Comparison of ENCODE assay signal across 22 cellular contexts in the genomic region with DNA sequence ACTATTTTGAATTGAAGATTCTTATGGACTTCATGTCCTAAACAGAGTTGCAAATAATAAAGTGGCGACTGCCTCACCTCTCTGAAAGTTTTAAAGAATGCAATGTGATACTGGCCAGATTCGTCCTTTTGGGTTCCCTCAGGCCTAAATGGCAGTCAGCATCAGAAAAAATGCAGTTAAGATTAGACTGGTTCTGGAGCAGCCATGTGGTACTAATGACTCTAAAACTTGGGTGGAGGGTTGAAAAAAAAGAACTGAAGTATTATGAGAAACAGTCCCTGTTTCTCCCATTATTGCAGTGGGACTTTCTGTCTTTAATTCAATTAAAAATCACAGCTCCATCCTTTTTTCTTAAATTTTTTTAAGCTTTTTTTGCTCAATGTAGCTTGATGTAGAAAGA. TPM values are rescaled to one million over a fixed set of nuclear protein-coding genes. Genes with fewer than 3 reads are reported as not detected.
A peak's percentile ranks its signal among the peaks of the same experiment; 100 is the strongest.
DNase-seq lines count a peak whose midpoint lies in the region; ATAC-seq and TF ChIP-seq lines count a peak whose summit lies in the region.
"Had no signal": no experiment of that assay in that cellular context is flagged by ENCODE, and none has a peak within 500 bp of the region (broad histone marks: within the 10 kb centered on the region; RNA-seq: fewer than 3 reads in every experiment).

No MANE protein-coding gene starts in this region.

- H3K4me3 Mint-ChIP-seq in endothelial cell (ENCODE audit: unreplicated experiment): no peak overlapping the region
- H3K4me3 Mint-ChIP-seq: CD8-positive, alpha-beta T cell; H9 had no signal

- no peak for TF ChIP-seq POLR2A in breast epithelium (IDR thresholded peaks at IDR 0.05)

- CTCF ChIA-PET in mammary epithelial cell (lab: Charles Lee; ENCODE audit: low non-redundant PET): no interaction called here

- WGBS in mammary epithelial cell (ENCODE audit: low coverage, missing lambda C conversion rate): 47% methylated on average over 2 of the region's 2 CpGs

- no peaks in the 10 kb centered on the region for H3K9me3 ChIP-seq in breast epithelium
- no peaks in the 10 kb centered on the region for H3K9me3 ChIP-seq in mammary epithelial cell (replicated peaks; ENCODE audit: insufficient read depth, low read length)
- H3K9me3 ChIP-seq: Peyer's patch had no signal

- ATAC-seq in SK-N-SH treated with all-trans-retinoic acid at 6 μM for 48 hours: no peak
- ATAC-seq in GM21737 (IDR thresholded peaks at IDR 0.05; ENCODE audit: unreplicated experiment): no peak
- ATAC-seq: CD8-positive, alpha-beta T cell had no signal

- no peak for DNase-seq in breast epithelium (ENCODE audit: low spot score in 2 of 2)
- DNase-seq in mammary epithelial cell: no peak
- no peak for DNase-seq in endothelial cell (ENCODE audit: low spot score)
- peak; percentile 58 for DNase-seq in renal cortical epithelial cell (ENCODE audit: low read depth)
- DNase-seq in stimulated activated CD8-positive, alpha-beta memory T cell treated with anti-CD3 and anti-CD28 coated beads, Interleukin-4, amount 100 ng/mL, for 48 hours: no peak
- DNase-seq in activated T-cell treated with anti-CD3 and anti-CD28 coated beads for 4 hours: no peak
- DNase-seq: 8988T; AML-193; C1 segment of cervical spinal cord; CD8-positive, alpha-beta T cell; H9; HFFc6; KG1; NCI-H1092; NCI-H1436 treated with DMSO at 0.1 percent for 48 hours; NCI-H1930; NCI-H345; NCI-H524 treated with DMSO at 0.1 percent for 48 hours; NCI-H82; Peyer's patch had no signal

- H3K79me2 ChIP-seq in mammary epithelial cell (ENCODE audit: insufficient read depth, low read length): peaks cover 95% of the 10 kb centered on the region

- no peaks in the 10 kb centered on the region for H3K36me3 ChIP-seq in breast epithelium
- peaks cover 2% of the 10 kb centered on the region for H3K36me3 ChIP-seq in mammary epithelial cell (ENCODE audit: insufficient read depth, low read length)
- H3K36me3 ChIP-seq: Peyer's patch had no signal

- H2AFZ ChIP-seq in mammary epithelial cell (ENCODE audit: low read depth, low read length): no peak overlapping the region

- BruUV-seq in mammary epithelial cell (replicated peaks; lab: Mats Ljungman, UMichigan): no TSS peak

- peak overlapping the region; percentile 8 to 23 for H3K27ac ChIP-seq in breast epithelium
- H3K27ac ChIP-seq in mammary epithelial cell (ENCODE audit: insufficient read depth, low read depth, low read length): no peak overlapping the region
- H3K27ac ChIP-seq: Peyer's patch had no signal

- dilution Hi-C loops in mammary epithelial cell (cut with HindIII; ENCODE audit: low sequenced_read_pairs): no loop called here

- H3K36me3 Mint-ChIP-seq in endothelial cell (ENCODE audit: low read depth, unreplicated experiment): peaks cover 5% of the 10 kb centered on the region
- H3K36me3 Mint-ChIP-seq: CD8-positive, alpha-beta T cell had no signal

- H3K4me3 ChIP-seq in breast epithelium (no peak overlapping the region), mammary epithelial cell (replicated peaks in 1 of 3; ENCODE audit: insufficient read depth in 1 of 3, low read depth in 2 of 3, low read length in 3 of 3) (no peak overlapping the region)
- H3K4me3 ChIP-seq: Peyer's patch had no signal

- H3K27me3 ChIP-seq in breast epithelium: no peaks in the 10 kb centered on the region
- H3K27me3 ChIP-seq in mammary epithelial cell (ENCODE audit: insufficient read depth, low read length): no peaks in the 10 kb centered on the region
- H3K27me3 ChIP-seq: Peyer's patch had no signal

- H3K27me3 Mint-ChIP-seq in endothelial cell (ENCODE audit: unreplicated experiment): peaks cover 7% of the 10 kb centered on the region

- TF ChIP-seq CTCF in breast epithelium (IDR thresholded peaks at IDR 0.05) (no peak), mammary epithelial cell (conservative IDR thresholded peaks at IDR 0.05 in 1 of 2, IDR thresholded peaks at IDR 0.05 in 1 of 2; ENCODE audit: extremely low read depth in 1 of 2, insufficient read depth in 1 of 2, low read depth in 1 of 2, low read length in 2 of 2) (no peak), endothelial cell (IDR thresholded peaks at IDR 0.05; ENCODE audit: unreplicated experiment) (no peak)

- no peaks in the 10 kb centered on the region for H4K20me1 ChIP-seq in mammary epithelial cell (ENCODE audit: insufficient read depth, low read length)

- H3K27ac Mint-ChIP-seq in endothelial cell (ENCODE audit: unreplicated experiment): peak overlapping the region; percentile 84
- H3K27ac Mint-ChIP-seq: CD8-positive, alpha-beta T cell had no signal

- no peak overlapping the region for H3K4me2 ChIP-seq in mammary epithelial cell (ENCODE audit: insufficient read depth, low read depth, low read length)

- no peak overlapping the region for H3K9ac ChIP-seq in mammary epithelial cell (ENCODE audit: insufficient read depth, low read length)

- intact Hi-C loops in breast epithelium (cut with DNase I; ENCODE audit: low total_unique reads) (no loop called here), mammary epithelial cell (cut with micrococcal nuclease) (no loop called here)

- in situ Hi-C loops in mammary epithelial cell (cut with MboI; ENCODE audit: low sequenced_read_pairs in 2 of 2): no loop called here

- H3K4me1 ChIP-seq in breast epithelium (peaks cover 0 to 11% of the 10 kb centered on the region in 2 donors), mammary epithelial cell (ENCODE audit: insufficient read depth, low read length) (peaks cover 43% of the 10 kb centered on the region)
- H3K4me1 ChIP-seq: Peyer's patch had no signal

- H3K9me3 Mint-ChIP-seq in endothelial cell (ENCODE audit: unreplicated experiment): peaks cover 4% of the 10 kb centered on the region
- H3K9me3 Mint-ChIP-seq: CD8-positive, alpha-beta T cell; H9; HFFc6 had no signal

- H3K4me1 Mint-ChIP-seq in endothelial cell (ENCODE audit: unreplicated experiment): peaks cover 73% of the 10 kb centered on the region

TF ChIP-seq in SK-N-SH treated with all-trans-retinoic acid at 6 μM for 48 hours, 23 proteins besides CTCF, POLR2A, EP300 and RAD21 (continues in another document):
- TF ChIP-seq TOX (CRISPR knock-in tag; IDR thresholded peaks at IDR 0.05; ENCODE audit: borderline replicate concordance) (no peak), PPARA (CRISPR knock-in tag; IDR thresholded peaks at IDR 0.05; ENCODE audit: borderline replicate concordance) (no peak), CSDC2 (CRISPR knock-in tag; IDR thresholded peaks at IDR 0.05) (no peak), ISL1 (CRISPR knock-in tag; IDR thresholded peaks at IDR 0.05) (0 out of 2 replicates have a peak, but pooled peaks have one; percentile 24), BACH2 (CRISPR knock-in tag; IDR thresholded peaks at IDR 0.05; ENCODE audit: borderline replicate concordance) (no peak)
- TF ChIP-seq, protein P1, sequence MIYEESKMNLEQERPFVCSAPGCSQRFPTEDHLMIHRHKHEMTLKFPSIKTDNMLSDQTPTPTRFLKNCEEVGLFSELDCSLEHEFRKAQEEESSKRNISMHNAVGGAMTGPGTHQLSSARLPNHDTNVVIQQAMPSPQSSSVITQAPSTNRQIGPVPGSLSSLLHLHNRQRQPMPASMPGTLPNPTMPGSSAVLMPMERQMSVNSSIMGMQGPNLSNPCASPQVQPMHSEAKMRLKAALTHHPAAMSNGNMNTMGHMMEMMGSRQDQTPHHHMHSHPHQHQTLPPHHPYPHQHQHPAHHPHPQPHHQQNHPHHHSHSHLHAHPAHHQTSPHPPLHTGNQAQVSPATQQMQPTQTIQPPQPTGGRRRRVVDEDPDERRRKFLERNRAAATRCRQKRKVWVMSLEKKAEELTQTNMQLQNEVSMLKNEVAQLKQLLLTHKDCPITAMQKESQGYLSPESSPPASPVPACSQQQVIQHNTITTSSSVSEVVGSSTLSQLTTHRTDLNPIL (CRISPR knock-in tag; IDR thresholded peaks at IDR 0.05; ENCODE audit: low read depth): no peak
- TF ChIP-seq, protein P2, sequence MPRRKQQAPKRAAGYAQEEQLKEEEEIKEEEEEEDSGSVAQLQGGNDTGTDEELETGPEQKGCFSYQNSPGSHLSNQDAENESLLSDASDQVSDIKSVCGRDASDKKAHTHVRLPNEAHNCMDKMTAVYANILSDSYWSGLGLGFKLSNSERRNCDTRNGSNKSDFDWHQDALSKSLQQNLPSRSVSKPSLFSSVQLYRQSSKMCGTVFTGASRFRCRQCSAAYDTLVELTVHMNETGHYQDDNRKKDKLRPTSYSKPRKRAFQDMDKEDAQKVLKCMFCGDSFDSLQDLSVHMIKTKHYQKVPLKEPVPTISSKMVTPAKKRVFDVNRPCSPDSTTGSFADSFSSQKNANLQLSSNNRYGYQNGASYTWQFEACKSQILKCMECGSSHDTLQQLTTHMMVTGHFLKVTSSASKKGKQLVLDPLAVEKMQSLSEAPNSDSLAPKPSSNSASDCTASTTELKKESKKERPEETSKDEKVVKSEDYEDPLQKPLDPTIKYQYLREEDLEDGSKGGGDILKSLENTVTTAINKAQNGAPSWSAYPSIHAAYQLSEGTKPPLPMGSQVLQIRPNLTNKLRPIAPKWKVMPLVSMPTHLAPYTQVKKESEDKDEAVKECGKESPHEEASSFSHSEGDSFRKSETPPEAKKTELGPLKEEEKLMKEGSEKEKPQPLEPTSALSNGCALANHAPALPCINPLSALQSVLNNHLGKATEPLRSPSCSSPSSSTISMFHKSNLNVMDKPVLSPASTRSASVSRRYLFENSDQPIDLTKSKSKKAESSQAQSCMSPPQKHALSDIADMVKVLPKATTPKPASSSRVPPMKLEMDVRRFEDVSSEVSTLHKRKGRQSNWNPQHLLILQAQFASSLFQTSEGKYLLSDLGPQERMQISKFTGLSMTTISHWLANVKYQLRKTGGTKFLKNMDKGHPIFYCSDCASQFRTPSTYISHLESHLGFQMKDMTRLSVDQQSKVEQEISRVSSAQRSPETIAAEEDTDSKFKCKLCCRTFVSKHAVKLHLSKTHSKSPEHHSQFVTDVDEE (CRISPR knock-in tag; IDR thresholded peaks at IDR 0.05): 0 out of 2 replicates have a peak, but pooled peaks have one; percentile 29
- TF ChIP-seq, protein P3, sequence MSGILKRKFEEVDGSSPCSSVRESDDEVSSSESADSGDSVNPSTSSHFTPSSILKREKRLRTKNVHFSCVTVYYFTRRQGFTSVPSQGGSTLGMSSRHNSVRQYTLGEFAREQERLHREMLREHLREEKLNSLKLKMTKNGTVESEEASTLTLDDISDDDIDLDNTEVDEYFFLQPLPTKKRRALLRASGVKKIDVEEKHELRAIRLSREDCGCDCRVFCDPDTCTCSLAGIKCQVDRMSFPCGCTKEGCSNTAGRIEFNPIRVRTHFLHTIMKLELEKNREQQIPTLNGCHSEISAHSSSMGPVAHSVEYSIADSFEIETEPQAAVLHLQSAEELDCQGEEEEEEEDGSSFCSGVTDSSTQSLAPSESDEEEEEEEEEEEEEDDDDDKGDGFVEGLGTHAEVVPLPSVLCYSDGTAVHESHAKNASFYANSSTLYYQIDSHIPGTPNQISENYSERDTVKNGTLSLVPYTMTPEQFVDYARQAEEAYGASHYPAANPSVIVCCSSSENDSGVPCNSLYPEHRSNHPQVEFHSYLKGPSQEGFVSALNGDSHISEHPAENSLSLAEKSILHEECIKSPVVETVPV (CRISPR knock-in tag; IDR thresholded peaks at IDR 0.05): no peak

RNA-seq across cellular contexts. Expression of a gene that starts 37.3 kb away (rescaled TPM):
- total RNA-seq in breast epithelium (10 to 100 TPM; 21.0 to 27.7 (median 21.4) TPM), mammary epithelial cell (10 to 100 TPM; 20.7 to 32.9 TPM), endothelial cell (ENCODE audit: unreplicated experiment) (22.7 TPM), renal cortical epithelial cell (3.1 and 9.1 TPM in 2 replicates)
- polyA plus RNA-seq in mammary epithelial cell: 7.4 TPM
- 35.2 TPM for polyA minus RNA-seq in mammary epithelial cell
